Comparison of ENCODE assay signal across 1 cellular context in genomic region chr3:52238193-52238760, GRCh38.
A peak's percentile ranks its signal among the peaks of the same experiment; 100 is the strongest.
TF ChIP-seq lines count a peak whose summit lies in the region.

No MANE protein-coding gene starts in this region.

TF ChIP-seq in HepG2, 621 proteins besides CTCF, POLR2A, EP300 and RAD21 (continued from another document and continues in another):
- TF ChIP-seq KDM2A (CRISPR knock-in tag; IDR thresholded peaks at IDR 0.05; ENCODE audit: borderline replicate concordance, low read depth) (peak; percentile 5; the same call in 1 of the 2 replicates), HNRNPL (IDR thresholded peaks at IDR 0.05; ENCODE audit: low read depth, low read length) (no peak), FOXO4 (CRISPR knock-in tag; conservative IDR thresholded peaks at IDR 0.05) (0 out of 2 replicates have a peak, but pooled peaks have one; percentile 75), HINFP (CRISPR knock-in tag; IDR thresholded peaks at IDR 0.05; ENCODE audit: low read depth) (no peak), MEF2D (CRISPR knock-in tag; IDR thresholded peaks at IDR 0.05) (peak; percentile 79), ELF1 (CRISPR knock-in tag; IDR thresholded peaks at IDR 0.05) (peak; percentile 79), IKZF5 (CRISPR knock-in tag; IDR thresholded peaks at IDR 0.05) (peak; percentile 39; the same call in 1 of the 2 replicates), LCORL (IDR thresholded peaks at IDR 0.05) (no peak), LCORL (CRISPR knock-in tag; IDR thresholded peaks at IDR 0.05) (peak; percentile 25; the same call in 1 of the 2 replicates), REST (IDR thresholded peaks at IDR 0.05; ENCODE audit: borderline replicate concordance in 1 of 2, low read depth in 1 of 2, low read length in 2 of 2) (no peak; a peak in 1 of 4 replicates), WIZ (CRISPR knock-in tag; IDR thresholded peaks at IDR 0.05) (no peak), SRY (CRISPR knock-in tag; IDR thresholded peaks at IDR 0.05) (peak; percentile 38; the same call in 1 of the 2 replicates), SP2 (CRISPR knock-in tag; IDR thresholded peaks at IDR 0.05) (no peak; the same call in 1 of the 2 replicates), ZNF18 (CRISPR knock-in tag; IDR thresholded peaks at IDR 0.05; ENCODE audit: insufficient replicate concordance) (peak; percentile 52), GABPA (IDR thresholded peaks at IDR 0.05; ENCODE audit: low read depth, low read length) (no peak), GABPA (CRISPR knock-in tag; IDR thresholded peaks at IDR 0.05; ENCODE audit: low read depth) (peak; percentile 64), ZNF253 (CRISPR knock-in tag; IDR thresholded peaks at IDR 0.05; ENCODE audit: borderline replicate concordance) (no peak), ATRX (CRISPR knock-in tag; IDR thresholded peaks at IDR 0.05; ENCODE audit: borderline replicate concordance) (no peak), CHCHD3 (CRISPR knock-in tag; IDR thresholded peaks at IDR 0.05) (0 out of 2 replicates have a peak, but pooled peaks have one; percentile 57), HOXA5 (CRISPR knock-in tag; IDR thresholded peaks at IDR 0.05) (0 out of 2 replicates have a peak, but pooled peaks have one; percentile 27), ZNF468 (CRISPR knock-in tag; IDR thresholded peaks at IDR 0.05) (no peak), ZNF552 (CRISPR knock-in tag; IDR thresholded peaks at IDR 0.05; ENCODE audit: borderline replicate concordance) (0 out of 2 replicates have a peak, but pooled peaks have one; percentile 25), ISX (CRISPR knock-in tag; conservative IDR thresholded peaks at IDR 0.05) (no peak), GZF1 (CRISPR knock-in tag; IDR thresholded peaks at IDR 0.05) (no peak), SETDB1 (CRISPR knock-in tag; IDR thresholded peaks at IDR 0.05; ENCODE audit: borderline replicate concordance) (no peak), IRF2 (CRISPR knock-in tag; IDR thresholded peaks at IDR 0.05) (peak; percentile 50), ZNF333 (CRISPR knock-in tag; IDR thresholded peaks at IDR 0.05; ENCODE audit: borderline replicate concordance) (no peak), ZNF3 (CRISPR knock-in tag; IDR thresholded peaks at IDR 0.05) (no peak), MIER2 (CRISPR knock-in tag; IDR thresholded peaks at IDR 0.05) (peak; percentile 45; the same call in 1 of the 2 replicates), ZNF747 (CRISPR knock-in tag; IDR thresholded peaks at IDR 0.05; ENCODE audit: borderline replicate concordance) (no peak; the same call in 1 of the 2 replicates), NCOR1 (IDR thresholded peaks at IDR 0.05; ENCODE audit: borderline replicate concordance, low read length) (peak; percentile 83; the same call in 1 of the 2 replicates), NR2F6 (IDR thresholded peaks at IDR 0.05) (peak; percentile 100), NR2F6 (CRISPR knock-in tag; IDR thresholded peaks at IDR 0.05) (peak; percentile 100), GATAD1 (CRISPR knock-in tag; IDR thresholded peaks at IDR 0.05) (peak; percentile 35), ZNF383 (CRISPR knock-in tag; IDR thresholded peaks at IDR 0.05; ENCODE audit: borderline replicate concordance) (no peak), RBM22 (optimal IDR thresholded peaks at IDR 0.05; ENCODE audit: low read length) (peak; percentile 95), ZNF572 (CRISPR knock-in tag; IDR thresholded peaks at IDR 0.05) (peak; percentile 58; the same call in 1 of the 2 replicates), POGK (CRISPR knock-in tag; conservative IDR thresholded peaks at IDR 0.05) (peak; percentile 44; the same call in 1 of the 2 replicates), RFXAP (CRISPR knock-in tag; IDR thresholded peaks at IDR 0.05; ENCODE audit: borderline replicate concordance) (0 out of 2 replicates have a peak, but pooled peaks have one; percentile 56), ZFP36L2 (CRISPR knock-in tag; IDR thresholded peaks at IDR 0.05) (no peak), ZNF441 (CRISPR knock-in tag; IDR thresholded peaks at IDR 0.05; ENCODE audit: borderline replicate concordance) (0 out of 2 replicates have a peak, but pooled peaks have one; percentile 38), ZMYM3 (CRISPR knock-in tag; IDR thresholded peaks at IDR 0.05) (peak; percentile 56), ZBTB20 (CRISPR knock-in tag; IDR thresholded peaks at IDR 0.05; ENCODE audit: borderline replicate concordance, low read depth) (no peak; the same call in 1 of the 2 replicates), CCDC6 (CRISPR knock-in tag; IDR thresholded peaks at IDR 0.05) (no peak), TAF15 (IDR thresholded peaks at IDR 0.05; ENCODE audit: low read depth, low read length, poor library complexity, severe bottlenecking) (no peak), MED1 (CRISPR knock-in tag; IDR thresholded peaks at IDR 0.05) (peak; percentile 75), FUBP1 (CRISPR knock-in tag; IDR thresholded peaks at IDR 0.05; ENCODE audit: borderline replicate concordance) (no peak), HHEX (CRISPR knock-in tag; IDR thresholded peaks at IDR 0.05) (no peak), ISL2 (CRISPR knock-in tag; IDR thresholded peaks at IDR 0.05) (peak; percentile 71; the same call in 1 of the 2 replicates), ZNF674 (CRISPR knock-in tag; IDR thresholded peaks at IDR 0.05; ENCODE audit: low read depth) (0 out of 2 replicates have a peak, but pooled peaks have one; percentile 47), PLSCR1 (CRISPR knock-in tag; IDR thresholded peaks at IDR 0.05; ENCODE audit: borderline replicate concordance) (no peak), MYC (CRISPR knock-in tag; IDR thresholded peaks at IDR 0.05; ENCODE audit: borderline replicate concordance) (peak; percentile 22; the same call in 1 of the 2 replicates), ZNF740 (CRISPR knock-in tag; IDR thresholded peaks at IDR 0.05) (no peak), RAD51 (IDR thresholded peaks at IDR 0.05; ENCODE audit: borderline replicate concordance) (no peak)
